In genomic region chr6:69796081-69796626, GRCh38 we compare ENCODE assay signal across 8 cellular contexts. TPM values are rescaled to one million over a fixed set of nuclear protein-coding genes. Genes with fewer than 3 reads are reported as not detected.
DNase-seq lines count a peak whose midpoint lies in the region; ATAC-seq, FAIRE-seq and TF ChIP-seq lines count a peak whose summit lies in the region.

No MANE protein-coding gene starts in this region.

- CTCF ChIA-PET in WTC11 (lab: Charles Lee) = interaction anchor here (0.5 to 2.3 kb wide), 31 partner anchors 9 to 1161 kb away, joined by 3 to 14 read pairs (median 3); partner anchors contain the start of gene ADGRB3
- CTCF ChIA-PET in H1 (lab: Charles Lee; ENCODE audit: partially characterized antibody) = interaction anchor here (0.6 to 2.0 kb wide), 12 partner anchors 9 to 311 kb away, joined by 3 to 8 read pairs (median 4); no protein-coding TSS in a partner anchor

- H3K27ac ChIP-seq in H1 (ENCODE audit: low read depth, low read length) = peak overlapping the region; percentile 89
- H3K27ac ChIP-seq in mesodermal cell (ENCODE audit: low read depth, low read length, severe bottlenecking) = peak overlapping the region; percentile 93
- peak overlapping the region; percentile 86 to 97 for H3K27ac ChIP-seq in thoracic aorta

- H3K4me3 ChIP-seq in H1 (ENCODE audit: extremely low read depth in 1 of 4, insufficient read depth in 2 of 4, low read depth in 3 of 4, low read length in 4 of 4) = peak overlapping the region; percentile 83 to 98 (median 90)
- peak overlapping the region; percentile 77 for H3K4me3 ChIP-seq in mesodermal cell (ENCODE audit: extremely low read depth, insufficient read depth, low read length, poor library complexity, severe bottlenecking)
- peak overlapping the region; percentile 82 for H3K4me3 ChIP-seq in thoracic aorta

- 3% methylated on average over 15 of the region's 19 CpGs; no CpG with 5 or more reads in 1 of the 2 experiments for WGBS in H1 (ENCODE audit: extremely low coverage in 1 of 2, insufficient coverage in 1 of 2, insufficient read length in 1 of 2, insufficient replicate concordance in 2 of 2, low coverage in 1 of 2, low lambda C conversion rate in 2 of 2, missing lambda C conversion rate in 1 of 2), 2 experiments
- 0% methylated on average over 5 to 13 of the region's 19 CpGs for WGBS in mesodermal cell (ENCODE audit: insufficient coverage in 2 of 2), 2 experiments

- H3K56ac ChIP-seq in H1 (replicated peaks; ENCODE audit: insufficient read length, low read depth, low read length) = no peak overlapping the region

- ATAC-seq in HG02610 (IDR thresholded peaks at IDR 0.05; ENCODE audit: unreplicated experiment) = peak; percentile 26
- peak; percentile 64 for ATAC-seq in WTC11
- no peak for ATAC-seq in thoracic aorta (ENCODE audit: insufficient number of reproducible peaks, low FRiP score, low read depth)

- H2BK20ac ChIP-seq in H1 (ENCODE audit: low read length) = no peak overlapping the region

- 0 out of 2 replicates have a peak, but pooled peaks cover 2% of the 10 kb centered on the region for H3K23me2 ChIP-seq in H1 (ENCODE audit: low read depth, low read length)

- peak overlapping the region; percentile 89 for H2BK5ac ChIP-seq in H1 (ENCODE audit: low read depth, low read length)

- H3K14ac ChIP-seq in H1 (ENCODE audit: insufficient read length) = no peak overlapping the region

- H3K4me2 ChIP-seq in H1 (ENCODE audit: insufficient read depth in 1 of 2, low read depth in 2 of 2, low read length in 2 of 2) = peak overlapping the region; percentile 66 to 91

- POLR2A ChIA-PET in WTC11 (lab: Charles Lee) = interaction anchor here (0.5 to 1.0 kb wide), 3 partner anchors 71 to 1006 kb away, joined by 3 to 5 read pairs (median 4); partner anchors contain the start of gene FAM135A
- POLR2A ChIA-PET in H1 (lab: Charles Lee; ENCODE audit: partially characterized antibody) = interaction anchor here (0.9 to 1.3 kb wide), 4 partner anchors 20 to 61 kb away, joined by 3 to 4 read pairs (median 3); no protein-coding TSS in a partner anchor

- H3K27me3 ChIP-seq in H1 (replicated peaks in 1 of 4; ENCODE audit: control insufficient read depth in 3 of 4, extremely low read depth in 1 of 4, insufficient read depth in 3 of 4, low read length in 3 of 4) = no peaks in the 10 kb centered on the region
- no peaks in the 10 kb centered on the region for H3K27me3 ChIP-seq in thoracic aorta (replicated peaks; ENCODE audit: insufficient read depth)

- H3K9me3 ChIP-seq in H1 (ENCODE audit: insufficient read depth in 2 of 2, low read depth in 1 of 2, low read length in 1 of 2) = no peaks in the 10 kb centered on the region
- no peaks in the 10 kb centered on the region for H3K9me3 ChIP-seq in mesodermal cell (ENCODE audit: control insufficient read depth, low read length)
- no peaks in the 10 kb centered on the region for H3K9me3 ChIP-seq in thoracic aorta

- no peaks in the 10 kb centered on the region for H3K36me3 Mint-ChIP-seq in WTC11

- H3K4me1 ChIP-seq in H1 (replicated peaks in 1 of 4; ENCODE audit: control insufficient read depth in 3 of 4, insufficient read depth in 4 of 4, low read length in 3 of 4) = peaks cover 1 to 9% (median 6%) of the 10 kb centered on the region in 4 experiments; a peak in 3 of 7 replicates
- peaks cover 1% of the 10 kb centered on the region for H3K4me1 ChIP-seq in mesodermal cell (ENCODE audit: control insufficient read depth, insufficient read depth, low read length, poor library complexity, severe bottlenecking)
- peaks cover 13 to 26% of the 10 kb centered on the region in 2 donors for H3K4me1 ChIP-seq in thoracic aorta (ENCODE audit: control insufficient read depth in 1 of 2, low read depth in 2 of 2)

- peaks cover under 1 to 2% of the 10 kb centered on the region in 2 experiments for H4K20me1 ChIP-seq in H1 (replicated peaks in 1 of 2; ENCODE audit: control insufficient read depth in 1 of 2, insufficient read depth in 2 of 2, low read length in 2 of 2)

- peak overlapping the region; percentile 89 for H3K4me3 Mint-ChIP-seq in WTC11

- peaks cover 3% of the 10 kb centered on the region for H3K79me1 ChIP-seq in H1 (ENCODE audit: low read depth, low read length)

- DNase-seq in activated T-cell treated with anti-CD3 and anti-CD28 coated beads for 24 hours (ENCODE audit: low read depth) (peak; percentile 15), NCI-H146 (lab: John Stamatoyannopoulos, UW) (peak; percentile 76), WTC11 (ENCODE audit: low spot score) (peak; percentile 34), H1 (ENCODE audit: low read depth in 1 of 2, low spot score in 2 of 2) (no peak), thoracic aorta (ENCODE audit: low spot score) (no peak)
- no peak for DNase-seq in activated T-cell treated with anti-CD3 and anti-CD28 coated beads, Interleukin-2, amount 50 U/mL, for 1 hour

- H3K79me2 ChIP-seq in H1 (ENCODE audit: control insufficient read depth in 1 of 2, insufficient read depth in 2 of 2, low read length in 2 of 2) = peaks cover 0 to 43% of the 10 kb centered on the region in 2 experiments; a peak in 3 of 4 replicates

- peaks cover 14% of the 10 kb centered on the region for H3K9me3 Mint-ChIP-seq in WTC11

- peak overlapping the region; percentile 82 to 98 (median 87) for H3K9ac ChIP-seq in H1 (replicated peaks in 1 of 4; ENCODE audit: extremely low read depth in 1 of 4, low read depth in 3 of 4, low read length in 3 of 4)

- TF ChIP-seq CTCF in WTC11 (IDR thresholded peaks at IDR 0.05) = no peak
- TF ChIP-seq CTCF in H1 (IDR thresholded peaks at IDR 0.05; ENCODE audit: control extremely low read depth in 1 of 3, insufficient read depth in 1 of 3, low read depth in 1 of 3, low read length in 3 of 3) = no peak
- TF ChIP-seq CTCF in thoracic aorta (IDR thresholded peaks at IDR 0.05) = no peak

- H2BK120ac ChIP-seq in H1 (replicated peaks; ENCODE audit: low read depth, low read length) = no peak overlapping the region

- peak; percentile 57 for FAIRE-seq in H1 (lab: Jason Lieb, UNC)

- no peak overlapping the region for H2AK5ac ChIP-seq in H1 (ENCODE audit: low read depth, low read length)

- H3K4me1 Mint-ChIP-seq in WTC11 = peaks cover 41% of the 10 kb centered on the region

- no peak overlapping the region for H3K4ac ChIP-seq in H1 (replicated peaks; ENCODE audit: insufficient read length, low read depth, low read length)

- H2AFZ ChIP-seq in H1 (ENCODE audit: low read length) = 0 out of 2 replicates have a peak overlapping the region, but pooled peaks have one; percentile 11

- H2BK12ac ChIP-seq in H1 (ENCODE audit: low read depth, low read length) = no peak overlapping the region

- peak overlapping the region; percentile 38; the same call in 1 of the 2 replicates for H3K18ac ChIP-seq in H1 (ENCODE audit: extremely low read depth, low read length)

- 0 out of 2 replicates have a peak overlapping the region, but pooled peaks have one; percentile 31 for H2BK15ac ChIP-seq in H1 (ENCODE audit: low read length)

- H4K5ac ChIP-seq in H1 (ENCODE audit: insufficient read length, low read depth, low read length) = peak overlapping the region; percentile 8

- no peak overlapping the region for H4K91ac ChIP-seq in H1 (replicated peaks; ENCODE audit: insufficient read length, low read length)

- H3K27me3 Mint-ChIP-seq in WTC11 (ENCODE audit: low read depth) = no peaks in the 10 kb centered on the region

- H3K36me3 ChIP-seq in H1 (ENCODE audit: control insufficient read depth in 2 of 4, insufficient read depth in 4 of 4, low read length in 3 of 4) (no peaks in the 10 kb centered on the region), mesodermal cell (ENCODE audit: control insufficient read depth, insufficient read depth, low read length) (no peaks in the 10 kb centered on the region), thoracic aorta (no peaks in the 10 kb centered on the region)

- TF ChIP-seq RAD21 in H1 (IDR thresholded peaks at IDR 0.05 in 1 of 2, conservative IDR thresholded peaks at IDR 0.05 in 1 of 2; ENCODE audit: low read depth in 2 of 2, low read length in 2 of 2) = no peak

- H3K27ac Mint-ChIP-seq in WTC11 = peak overlapping the region; percentile 98

- no peak for TF ChIP-seq EP300 in H1 (IDR thresholded peaks at IDR 0.05; ENCODE audit: borderline replicate concordance in 1 of 2, low read depth in 2 of 2, low read length in 2 of 2)

- H3K23ac ChIP-seq in H1 (ENCODE audit: insufficient read length) = no peak overlapping the region

- peak; percentile 47 to 79; a peak in 2 of 3 replicates for TF ChIP-seq POLR2A in H1 (IDR thresholded peaks at IDR 0.05; ENCODE audit: control extremely low read depth in 1 of 2, low read depth in 2 of 2, low read length in 2 of 2)

- peak overlapping the region; percentile 92 for H4K8ac ChIP-seq in H1 (ENCODE audit: extremely low read depth, insufficient read depth, low read length)

TF ChIP-seq in WTC11, 78 proteins besides CTCF, POLR2A, EP300 and RAD21 (continues in another document):
- TF ChIP-seq, protein P1, sequence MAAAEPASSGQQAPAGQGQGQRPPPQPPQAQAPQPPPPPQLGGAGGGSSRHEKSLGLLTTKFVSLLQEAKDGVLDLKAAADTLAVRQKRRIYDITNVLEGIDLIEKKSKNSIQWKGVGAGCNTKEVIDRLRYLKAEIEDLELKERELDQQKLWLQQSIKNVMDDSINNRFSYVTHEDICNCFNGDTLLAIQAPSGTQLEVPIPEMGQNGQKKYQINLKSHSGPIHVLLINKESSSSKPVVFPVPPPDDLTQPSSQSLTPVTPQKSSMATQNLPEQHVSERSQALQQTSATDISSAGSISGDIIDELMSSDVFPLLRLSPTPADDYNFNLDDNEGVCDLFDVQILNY (CRISPR knock-in tag; IDR thresholded peaks at IDR 0.05) = no peak
- TF ChIP-seq HMGA2 (CRISPR knock-in tag; IDR thresholded peaks at IDR 0.05) = no peak

TF ChIP-seq in H1, 55 proteins besides CTCF, POLR2A, EP300 and RAD21 (continues in another document):
- TF ChIP-seq PHF8 (conservative IDR thresholded peaks at IDR 0.05; ENCODE audit: low read depth, low read length) (peak; percentile 68; the same call in 1 of the 2 replicates), TEAD4 (IDR thresholded peaks at IDR 0.05; ENCODE audit: low read depth, low read length) (no peak), ZNF274 (IDR thresholded peaks at IDR 0.05; ENCODE audit: borderline replicate concordance, extremely low read depth, low read length) (no peak), KDM4A (IDR thresholded peaks at IDR 0.05; ENCODE audit: low read depth, low read length, severe bottlenecking) (peak; percentile 45)

RNA-seq across cellular contexts. Expression of gene LMBRD1, which starts 0.7 kb away (rescaled TPM):
- total RNA-seq in WTC11 (2021) = 14.9 to 15.0 TPM (median 14.9 TPM) in 3 replicates
- total RNA-seq in H1 (2021; fragmentation: NEBNext Ultra II Directional; extraction: Animal tissue kit (Norgen Biotek cat#: 25700)) = 15.1 and 16.8 TPM in 2 replicates
- polyA plus RNA-seq in H1 (2011; rRNA removed) = 4.8 and 9.1 TPM in 2 replicates
- 10.8 TPM for polyA plus RNA-seq in H1 (2011; cell fraction: cytosol; rRNA removed)
- polyA plus RNA-seq in H1 (2011; cell fraction: nucleus; rRNA removed) = 3.3 TPM
- polyA plus RNA-seq in H1 (2012, experiment 1 of 2) = 5.6 to 11.0 TPM (median 8.9 TPM) in 4 replicates
- polyA plus RNA-seq in H1 (2012, experiment 2 of 2) = 1.5 TPM
- 28.6 TPM for polyA plus RNA-seq in H1 (2013, experiment 1 of 2)
- polyA plus RNA-seq in H1 (2013, experiment 2 of 2) = 28.5 TPM
- polyA minus RNA-seq in H1 (2011; rRNA and poly(A)+ RNA removed) = 6.7 and 9.9 TPM in 2 replicates
- polyA minus RNA-seq in H1 (2011; cell fraction: cytosol; rRNA and poly(A)+ RNA removed) = 4.8 TPM
- polyA minus RNA-seq in H1 (2011; cell fraction: nucleus; rRNA and poly(A)+ RNA removed) = 19.2 TPM
- 29.1 TPM for polyA plus RNA-seq in mesodermal cell (2013, experiment 1 of 2)
- polyA plus RNA-seq in mesodermal cell (2013, experiment 2 of 2) = 30.8 TPM
- total RNA-seq in thoracic aorta = 10 to 100 TPM; 44.0 to 49.8 TPM

Comparison
In these comparisons a context has a peak if more than half of its experiments do, and no peak if none do; other contexts are left out.
1. DNase-seq: peak in activated T-cell treated with anti-CD3 and anti-CD28 coated beads for 24 hours (single experiment), NCI-H146 (single experiment) and WTC11 (single experiment); none in activated T-cell treated with anti-CD3 and anti-CD28 coated beads, Interleukin-2, amount 50 U/mL, for 1 hour (single experiment), H1 (0 of 2) and thoracic aorta (single experiment).
2. Peak in every context shown above with its lines, with median percentiles within 50 percentile points of each other: H3K27ac ChIP-seq and H3K4me3 ChIP-seq.